8 cellular contexts compared by ENCODE assay signal in the genomic region with DNA sequence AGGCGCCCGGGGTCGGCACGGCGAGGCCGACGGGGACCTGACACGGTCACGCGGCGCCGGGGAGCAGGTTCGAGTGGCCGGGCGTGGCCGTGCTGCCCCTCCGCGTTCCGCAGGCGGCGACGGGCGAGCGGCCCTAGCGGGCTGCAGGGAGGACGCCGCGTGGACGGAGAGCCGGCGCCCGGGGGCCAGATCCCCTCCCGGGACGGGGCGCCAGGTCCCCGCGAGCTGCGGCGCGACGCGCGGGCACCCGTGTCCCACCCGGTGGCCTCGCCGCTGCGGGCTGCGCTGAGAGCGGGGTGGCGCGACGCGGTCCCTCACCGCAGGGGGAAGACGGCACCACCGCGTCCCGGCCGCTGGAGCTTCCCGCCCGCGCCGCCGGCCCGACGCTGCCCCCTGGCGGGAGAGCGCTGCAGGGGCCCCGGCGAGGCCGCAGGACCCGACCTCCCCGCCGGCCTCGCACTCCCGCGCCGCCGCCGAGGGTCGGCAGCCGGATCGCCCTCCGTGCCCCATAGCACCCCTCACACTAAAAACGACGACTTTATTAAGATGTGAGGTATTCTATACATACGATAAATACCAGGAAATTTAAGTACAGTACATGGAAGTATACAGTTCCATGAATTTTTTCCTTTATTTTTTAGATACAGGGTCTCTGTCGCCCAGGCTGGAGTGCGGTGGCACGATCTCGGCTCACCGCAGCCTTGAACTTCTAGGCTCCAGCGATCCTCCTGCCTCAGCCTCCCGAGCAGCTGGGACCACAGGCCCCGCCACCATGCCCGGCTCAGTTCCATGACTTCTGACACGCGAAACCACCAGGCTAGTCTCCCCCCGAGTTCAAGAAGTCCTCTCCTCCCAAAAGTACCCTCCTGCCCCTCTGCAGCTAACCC. TPM values are rescaled to one million over a fixed set of nuclear protein-coding genes. Genes with fewer than 3 reads are reported as not detected.
A peak's percentile ranks its signal among the peaks of the same experiment; 100 is the strongest.
DNase-seq lines count a peak whose midpoint lies in the region; FAIRE-seq and TF ChIP-seq lines count a peak whose summit lies in the region.

No MANE protein-coding gene starts in this region.

- no peaks in the 10 kb centered on the region for H3K9me1 ChIP-seq in keratinocyte (ENCODE audit: control insufficient read depth, extremely low read depth, insufficient read depth, low read length)

- intact Hi-C loops in mammary epithelial cell (cut with micrococcal nuclease) = loop anchor here (1.0 to 2.0 kb wide), 4 partner anchors 61 to 433 kb away; no protein-coding TSS in a partner anchor

- peak overlapping the region; percentile 93 for H2AFZ ChIP-seq in mammary epithelial cell (ENCODE audit: low read depth, low read length)
- H2AFZ ChIP-seq in keratinocyte (ENCODE audit: control insufficient read depth, low read length) = peak overlapping the region; percentile 46

- no TSS peak for BruUV-seq in mammary epithelial cell (replicated peaks; lab: Mats Ljungman, UMichigan)

- H3K4me3 ChIP-seq in HFF-Myc (replicated peaks; ENCODE audit: low read depth, low read length) (peak overlapping the region; percentile 54), mammary epithelial cell (replicated peaks in 1 of 3; ENCODE audit: insufficient read depth in 1 of 3, low read depth in 2 of 3, low read length in 3 of 3) (peak overlapping the region; percentile 68 to 72 (median 70)), keratinocyte (ENCODE audit: control insufficient read depth in 2 of 3, extremely low read depth in 1 of 3, insufficient read depth in 2 of 3, low read depth in 1 of 3, low read length in 3 of 3) (peak overlapping the region; percentile 48 to 68 (median 65))

- no peaks in the 10 kb centered on the region for H3K36me3 ChIP-seq in mammary epithelial cell (ENCODE audit: insufficient read depth, low read length)
- H3K36me3 ChIP-seq in keratinocyte (ENCODE audit: control insufficient read depth in 2 of 2, extremely low read depth in 1 of 2, insufficient read depth in 2 of 2, low read length in 2 of 2) = peaks cover 0 to 1% of the 10 kb centered on the region in 2 experiments

- in situ Hi-C loops in mammary epithelial cell (cut with MboI; ENCODE audit: low sequenced_read_pairs in 2 of 2) = no loop called here

- CTCF ChIA-PET in mammary epithelial cell (lab: Charles Lee; ENCODE audit: low non-redundant PET) = interaction anchor here (0.6 to 0.7 kb wide), 3 partner anchors 28 to 237 kb away, joined by 3 to 4 read pairs (median 3); no protein-coding TSS in a partner anchor

- 43% methylated on average over 22 of the region's 100 CpGs for whole genome bisulfite sequencing in mammary epithelial cell (ENCODE audit: low coverage, missing lambda C conversion rate)

- no peaks in the 10 kb centered on the region for H3K79me2 ChIP-seq in mammary epithelial cell (ENCODE audit: insufficient read depth, low read length)
- H3K79me2 ChIP-seq in keratinocyte (ENCODE audit: control insufficient read depth, insufficient read depth, low read length) = no peaks in the 10 kb centered on the region

- dilution Hi-C loops in mammary epithelial cell (cut with HindIII; ENCODE audit: low sequenced_read_pairs) (no loop called here), keratinocyte (cut with MboI; ENCODE audit: extremely low pct_ligation_motif_present, low sequenced_read_pairs) (no loop called here)

- peak overlapping the region; percentile 99 for H3K4me2 ChIP-seq in mammary epithelial cell (ENCODE audit: insufficient read depth, low read depth, low read length)
- H3K4me2 ChIP-seq in keratinocyte (ENCODE audit: control insufficient read depth, extremely low read depth, insufficient read depth, low read depth, low read length) = peak overlapping the region; percentile 87

- H3K4me1 ChIP-seq in mammary epithelial cell (ENCODE audit: insufficient read depth, low read length) = peaks cover 16% of the 10 kb centered on the region
- no peaks in the 10 kb centered on the region for H3K4me1 ChIP-seq in keratinocyte (ENCODE audit: control insufficient read depth, extremely low read depth, insufficient read depth, low read length)

- H3K27me3 ChIP-seq in mammary epithelial cell (ENCODE audit: insufficient read depth, low read length) = no peaks in the 10 kb centered on the region
- no peaks in the 10 kb centered on the region for H3K27me3 ChIP-seq in keratinocyte (ENCODE audit: control insufficient read depth, extremely low read depth, insufficient read depth, low read length)

- H3K9ac ChIP-seq in mammary epithelial cell (ENCODE audit: insufficient read depth, low read length) (peak overlapping the region; percentile 48), keratinocyte (ENCODE audit: control insufficient read depth, extremely low read depth, insufficient read depth, low read length) (peak overlapping the region; percentile 62)

- DNase-seq in HFF-Myc (ENCODE audit: extremely low read depth, low read depth) (no peak), NCI-H1048 (lab: John Stamatoyannopoulos, UW) (peak; percentile 8), UCSD-AML1 (lab: John Stamatoyannopoulos, UW; ENCODE audit: unreplicated experiment) (peak; percentile 76), mammary epithelial cell (peak; percentile 33), keratinocyte (ENCODE audit: low read depth, low spot score) (no peak), occipital lobe (lab: John Stamatoyannopoulos, UW) (no peak)
- peak; percentile 29 to 48 for DNase-seq in stimulated activated CD4-positive, alpha-beta T cell treated with anti-CD3 and anti-CD28 coated beads, Interleukin-1b, Interleukin-23, amount 100 ng/mL, for 1 hour (ENCODE audit: low read depth in 2 of 2)

- H3K27ac ChIP-seq in mammary epithelial cell (ENCODE audit: insufficient read depth, low read depth, low read length) (no peak overlapping the region), keratinocyte (ENCODE audit: control insufficient read depth, insufficient read depth, low read length) (no peak overlapping the region)

- H4K20me1 ChIP-seq in mammary epithelial cell (ENCODE audit: insufficient read depth, low read length) = no peaks in the 10 kb centered on the region
- no peaks in the 10 kb centered on the region for H4K20me1 ChIP-seq in keratinocyte (ENCODE audit: control insufficient read depth, extremely low read depth, insufficient read depth, low read length)

- H3K9me3 ChIP-seq in mammary epithelial cell (replicated peaks; ENCODE audit: insufficient read depth, low read length) (no peaks in the 10 kb centered on the region), keratinocyte (ENCODE audit: control insufficient read depth, low read depth, low read length) (no peaks in the 10 kb centered on the region)

- no peak for FAIRE-seq in keratinocyte (lab: Jason Lieb, UNC)

- TF ChIP-seq CTCF in GM12873 (IDR thresholded peaks at IDR 0.05; ENCODE audit: insufficient read depth, low read depth, low read length, missing control alignments) (peak; percentile 70), HFF-Myc (IDR thresholded peaks at IDR 0.05; ENCODE audit: low read depth, low read length, missing control alignments) (peak; percentile 19), mammary epithelial cell (conservative IDR thresholded peaks at IDR 0.05 in 1 of 2, IDR thresholded peaks at IDR 0.05 in 1 of 2; ENCODE audit: extremely low read depth in 1 of 2, insufficient read depth in 1 of 2, low read depth in 1 of 2, low read length in 2 of 2) (peak; percentile 50 to 52), keratinocyte (optimal IDR thresholded peaks at IDR 0.05 in 1 of 3, IDR thresholded peaks at IDR 0.05 in 1 of 3, conservative IDR thresholded peaks at IDR 0.05 in 1 of 3; ENCODE audit: extremely low read depth in 1 of 3, insufficient read depth in 2 of 3, low read length in 3 of 3) (peak; percentile 33 to 80 (median 62))

RNA-seq across cellular contexts. Expression of a gene that starts 1.3 kb away (rescaled TPM):
- total RNA-seq in mammary epithelial cell = 1 to 10 TPM; 2.7 to 4.7 TPM
- 1.0 TPM for polyA plus RNA-seq in mammary epithelial cell
- polyA minus RNA-seq in mammary epithelial cell = 1.2 TPM
- 1.4 to 2.1 TPM (median 1.5 TPM) in 3 replicates for polyA plus RNA-seq in keratinocyte
- 0.77 TPM for polyA plus RNA-seq in keratinocyte (2011; ENCODE audit: low read depth)
- polyA plus RNA-seq in keratinocyte (2011; cell fraction: cytosol; rRNA removed) = 1.3 and 1.5 TPM in 2 replicates
- polyA plus RNA-seq in keratinocyte (2011; cell fraction: nucleus; rRNA removed) = 10.3 and 13.3 TPM in 2 replicates
- polyA plus RNA-seq in keratinocyte (2012; ENCODE audit: low replicate concordance) = 1.7 and 2.0 TPM in 2 replicates
- 1.5 to 2.2 TPM (median 1.9 TPM) in 3 replicates for polyA minus RNA-seq in keratinocyte
- polyA minus RNA-seq in keratinocyte (2011; cell fraction: cytosol; rRNA and poly(A)+ RNA removed) = 2.3 TPM
- polyA minus RNA-seq in keratinocyte (2011; cell fraction: nucleus; rRNA and poly(A)+ RNA removed) = 2.1 and 4.2 TPM in 2 replicates
- 5.0 TPM for total RNA-seq in occipital lobe

RNA-seq across cellular contexts. Expression of a gene that starts 27.6 kb away (rescaled TPM):
- total RNA-seq in mammary epithelial cell (10 to 100 TPM; 47.5 to 77.0 TPM), occipital lobe (80.8 TPM)
- polyA plus RNA-seq in mammary epithelial cell (45.1 TPM), keratinocyte (54.8 to 71.4 TPM (median 58.8 TPM) in 3 replicates)
- polyA minus RNA-seq in mammary epithelial cell (50.3 TPM), keratinocyte (20.1 to 50.6 TPM (median 21.3 TPM) in 3 replicates)
- polyA plus RNA-seq in keratinocyte (2011; ENCODE audit: low read depth) = 117 TPM
- polyA plus RNA-seq in keratinocyte (2011; cell fraction: cytosol; rRNA removed) = 79.6 and 86.6 TPM in 2 replicates
- 53.7 and 67.3 TPM in 2 replicates for polyA plus RNA-seq in keratinocyte (2011; cell fraction: nucleus; rRNA removed)
- polyA plus RNA-seq in keratinocyte (2012; ENCODE audit: low replicate concordance) = 55.0 and 65.5 TPM in 2 replicates
- polyA minus RNA-seq in keratinocyte (2011; cell fraction: cytosol; rRNA and poly(A)+ RNA removed) = 26.7 TPM
- 8.3 and 16.7 TPM in 2 replicates for polyA minus RNA-seq in keratinocyte (2011; cell fraction: nucleus; rRNA and poly(A)+ RNA removed)

RNA-seq across cellular contexts. Expression of a gene that starts 59.7 kb away (rescaled TPM):
- total RNA-seq in mammary epithelial cell (10 to 100 TPM in 1 of 2 donors, 1 to 10 TPM in 1; 5.8 to 11.7 TPM), occipital lobe (1.7 TPM)
- polyA plus RNA-seq in mammary epithelial cell (5.7 TPM), keratinocyte (6.0 to 10.7 TPM (median 8.1 TPM) in 3 replicates)
- polyA minus RNA-seq in mammary epithelial cell (2.7 TPM), keratinocyte (5.4 to 15.2 TPM (median 5.5 TPM) in 3 replicates)
- polyA plus RNA-seq in keratinocyte (2011; ENCODE audit: low read depth) = 0.71 TPM
- polyA plus RNA-seq in keratinocyte (2011; cell fraction: cytosol; rRNA removed) = 3.9 and 6.4 TPM in 2 replicates
- polyA plus RNA-seq in keratinocyte (2011; cell fraction: nucleus; rRNA removed) = 20.5 and 24.9 TPM in 2 replicates
- polyA plus RNA-seq in keratinocyte (2012; ENCODE audit: low replicate concordance) = 1.1 and 12.4 TPM in 2 replicates
- 14.6 TPM for polyA minus RNA-seq in keratinocyte (2011; cell fraction: cytosol; rRNA and poly(A)+ RNA removed)
- 25.5 and 33.5 TPM in 2 replicates for polyA minus RNA-seq in keratinocyte (2011; cell fraction: nucleus; rRNA and poly(A)+ RNA removed)

Comparison
In these comparisons a context has a peak if more than half of its experiments do, and no peak if none do; other contexts are left out.
1. CTCF ChIP-seq: peak in every context shown above with its lines; median percentile 70 in GM12873; 62 in keratinocyte; 51 in mammary epithelial cell; 19 in HFF-Myc.
2. DNase-seq: peak in NCI-H1048 (single experiment), UCSD-AML1 (single experiment), mammary epithelial cell (single experiment) and stimulated activated CD4-positive, alpha-beta T cell treated with anti-CD3 and anti-CD28 coated beads, Interleukin-1b, Interleukin-23, amount 100 ng/mL, for 1 hour (2 of 2); none in HFF-Myc (single experiment), keratinocyte (single experiment) and occipital lobe (single experiment).
3. Peak in every context shown above with its lines, with median percentiles within 50 percentile points of each other: H3K4me3 ChIP-seq.